In the genomic region with DNA sequence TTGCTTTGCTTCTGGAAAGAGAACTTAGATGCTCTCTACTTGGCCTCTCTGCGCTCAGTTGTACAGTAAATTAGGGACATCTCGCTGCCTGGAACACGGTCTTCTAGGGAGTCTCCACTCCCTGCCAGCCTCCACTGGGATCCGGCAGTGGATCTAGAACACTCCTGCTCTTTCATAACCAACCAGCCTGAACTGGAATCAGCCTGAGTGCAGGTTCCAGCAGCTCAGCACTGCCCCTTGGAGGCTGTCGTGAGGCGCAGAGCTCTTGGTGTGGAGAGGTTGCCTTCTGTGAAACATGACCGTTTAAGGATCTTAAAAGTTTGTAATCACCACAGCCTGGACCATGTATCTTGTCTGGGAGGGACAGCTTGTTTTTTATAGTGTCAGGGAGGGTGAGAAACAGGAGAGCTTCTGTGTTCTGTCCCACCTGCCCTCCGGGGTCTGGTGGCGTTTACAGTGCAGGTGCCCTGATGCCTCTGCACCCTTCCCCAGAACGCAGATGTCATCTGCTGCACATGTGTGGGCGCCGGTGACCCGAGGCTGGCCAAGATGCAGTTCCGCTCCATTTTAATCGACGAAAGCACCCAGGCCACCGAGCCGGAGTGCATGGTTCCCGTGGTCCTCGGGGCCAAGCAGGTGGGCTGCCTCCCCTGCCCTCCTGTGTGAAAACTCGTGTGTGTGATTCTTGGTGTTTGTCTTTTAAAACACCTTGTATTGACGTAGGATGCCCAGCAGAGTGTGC, we compare ENCODE assay signal across 9 cellular contexts. TPM values are rescaled to one million over a fixed set of nuclear protein-coding genes. Genes with fewer than 3 reads are reported as not detected.
DNase-seq lines count a peak whose midpoint lies in the region; ATAC-seq and TF ChIP-seq lines count a peak whose summit lies in the region.
"Had no signal": no experiment of that assay in that cellular context is flagged by ENCODE, and none has a peak within 500 bp of the region (broad histone marks: within the 10 kb centered on the region; RNA-seq: fewer than 3 reads in every experiment).

No MANE protein-coding gene starts in this region.

- no TSS peak for BruUV-seq in Panc1 (replicated peaks; lab: Mats Ljungman, UMichigan)

- CTCF ChIA-PET in Panc1 (lab: Charles Lee): no interaction called here

- intact Hi-C loops in Panc1 (cut with micrococcal nuclease; ENCODE audit: unreplicated experiment): no loop called here

- H3K27me3 ChIP-seq in Panc1 (ENCODE audit: control insufficient read depth, insufficient read depth, low read length): no peaks in the 10 kb centered on the region

- in situ Hi-C loops in Panc1 (cut with HindIII; ENCODE audit: low pct_unique_long_range_greater_than_20kb, low sequenced_read_pairs): no loop called here

- no peaks in the 10 kb centered on the region for H3K4me1 ChIP-seq in Panc1 (ENCODE audit: control insufficient read depth, insufficient read depth, low read length)

- H3K9me3 ChIP-seq in Panc1 (ENCODE audit: control insufficient read depth, insufficient read depth, low read depth, low read length): no peaks in the 10 kb centered on the region

- H3K27me3 Mint-ChIP-seq in activated T-helper 17 cell treated with anti-CD3 and anti-CD28 coated beads, Interleukin-2, amount 50 U/mL, for 72 hours: no peaks in the 10 kb centered on the region
- H3K27me3 Mint-ChIP-seq: activated CD4-positive, alpha-beta memory T cell treated with anti-CD3 and anti-CD28 coated beads for 36 hours had no signal

- TF ChIP-seq CTCF in GM12865 (IDR thresholded peaks at IDR 0.05; ENCODE audit: insufficient read depth, low read depth, low read length, missing control alignments) (peak; percentile 8), Panc1 (IDR thresholded peaks at IDR 0.05) (no peak; the same call in 1 of the 2 replicates), fibroblast of pulmonary artery (IDR thresholded peaks at IDR 0.05; ENCODE audit: low read length, missing control alignments) (peak; percentile 44)

- no peak overlapping the region for H3K4me3 Mint-ChIP-seq in activated T-helper 17 cell treated with anti-CD3 and anti-CD28 coated beads, Interleukin-2, amount 50 U/mL, for 72 hours
- H3K4me3 Mint-ChIP-seq: activated CD4-positive, alpha-beta memory T cell treated with anti-CD3 and anti-CD28 coated beads for 36 hours had no signal

- H3K36me3 ChIP-seq in Panc1 (ENCODE audit: control insufficient read depth, insufficient read depth, low read length): peaks cover 5% of the 10 kb centered on the region; the same call in 1 of the 2 replicates

- no peaks in the 10 kb centered on the region for H3K4me1 Mint-ChIP-seq in activated T-helper 17 cell treated with anti-CD3 and anti-CD28 coated beads, Interleukin-2, amount 50 U/mL, for 72 hours

- no peak overlapping the region for H3K27ac ChIP-seq in Panc1 (ENCODE audit: low read length)

- POLR2A ChIA-PET in Panc1 (lab: Charles Lee): interaction anchor here (0.7 kb wide), 1 partner anchor 214 kb away, joined by 3 read pairs; no protein-coding TSS in a partner anchor

- ATAC-seq in Panc1 (peak; percentile 69; the same call in 1 of the 2 replicates), HG02973 (IDR thresholded peaks at IDR 0.05; ENCODE audit: unreplicated experiment) (no peak), HG02759 (IDR thresholded peaks at IDR 0.05; ENCODE audit: unreplicated experiment) (no peak)
- no peak for ATAC-seq in activated T-helper 17 cell treated with anti-CD3 and anti-CD28 coated beads, Interleukin-2, amount 50 U/mL, for 72 hours (replicated peaks)

- peaks cover 97% of the 10 kb centered on the region for H3K36me3 Mint-ChIP-seq in activated T-helper 17 cell treated with anti-CD3 and anti-CD28 coated beads, Interleukin-2, amount 50 U/mL, for 72 hours (ENCODE audit: low read depth)

- H3K4me3 ChIP-seq in GM12865 (ENCODE audit: low read depth, low read length) (no peak overlapping the region), Panc1 (ENCODE audit: low read depth in 2 of 2, low read length in 2 of 2) (no peak overlapping the region), fibroblast of pulmonary artery (replicated peaks; ENCODE audit: low read depth, low read length) (no peak overlapping the region)

- no peak overlapping the region for H3K27ac Mint-ChIP-seq in activated T-helper 17 cell treated with anti-CD3 and anti-CD28 coated beads, Interleukin-2, amount 50 U/mL, for 72 hours
- H3K27ac Mint-ChIP-seq: activated CD4-positive, alpha-beta memory T cell treated with anti-CD3 and anti-CD28 coated beads for 36 hours had no signal

- H3K9me3 Mint-ChIP-seq in activated T-helper 17 cell treated with anti-CD3 and anti-CD28 coated beads, Interleukin-2, amount 50 U/mL, for 72 hours: no peaks in the 10 kb centered on the region
- H3K9me3 Mint-ChIP-seq: activated CD4-positive, alpha-beta memory T cell treated with anti-CD3 and anti-CD28 coated beads for 36 hours had no signal

- no peak for DNase-seq in GM12865 (ENCODE audit: low read depth)
- DNase-seq in Panc1 (ENCODE audit: low read depth, low spot score): no peak
- DNase-seq in fibroblast of pulmonary artery (ENCODE audit: low read depth): peak; percentile 55
- peak; percentile 93 for DNase-seq in pons (ENCODE audit: low spot score)
- no peak for DNase-seq in NCI-H446 (lab: John Stamatoyannopoulos, UW)
- DNase-seq: activated CD4-positive, alpha-beta memory T cell treated with anti-CD3 and anti-CD28 coated beads for 36 hours had no signal

RNA-seq across cellular contexts. Expression of a gene that starts 24.8 kb away (rescaled TPM):
- 62.2 TPM for total RNA-seq in Panc1 (2021; ENCODE audit: unreplicated experiment)
- polyA plus RNA-seq in Panc1 (2012; ENCODE audit: insufficient read length): 53.7 TPM
- total RNA-seq in activated T-helper 17 cell treated with anti-CD3 and anti-CD28 coated beads, Interleukin-2, amount 50 U/mL, for 72 hours: 10 to 100 TPM; 64.9 to 90.1 TPM

RNA-seq across cellular contexts. Expression of a gene that starts 39.4 kb away (rescaled TPM):
- total RNA-seq in Panc1 (2021; ENCODE audit: unreplicated experiment): 4.5 TPM
- polyA plus RNA-seq in Panc1 (2012; ENCODE audit: insufficient read length): 8.8 TPM
- not detected for total RNA-seq in activated T-helper 17 cell treated with anti-CD3 and anti-CD28 coated beads, Interleukin-2, amount 50 U/mL, for 72 hours
- total RNA-seq: activated CD4-positive, alpha-beta memory T cell treated with anti-CD3 and anti-CD28 coated beads for 36 hours had no signal

Comparison
In these comparisons a context has a peak if more than half of its experiments do, and no peak if none do; other contexts are left out.
1. DNase-seq: peak in fibroblast of pulmonary artery (single experiment) and pons (single experiment); none in GM12865 (single experiment), Panc1 (single experiment) and NCI-H446 (0 of 2).